In genomic region chr9:96900010-96900409, GRCh38 we compare ENCODE assay signal across 17 cellular contexts. TPM values are rescaled to one million over a fixed set of nuclear protein-coding genes. Genes with fewer than 3 reads are reported as not detected.
"Had no signal": no experiment of that assay in that cellular context is flagged by ENCODE, and none has a peak within 500 bp of the region (broad histone marks: within the 10 kb centered on the region; RNA-seq: fewer than 3 reads in every experiment).

No MANE protein-coding gene starts in this region.

RNA-seq across cellular contexts. Expression of gene NUTM2G, which starts 28.6 kb away (rescaled TPM):
- total RNA-seq: cerebellum, dermis blood vessel endothelial cell, esophagus mucosa, esophagus squamous epithelium, gastrocnemius medialis, glomerular endothelial cell, heart right ventricle, kidney epithelial cell, left cardiac atrium, left lung, left ventricle myocardium superior, lower leg skin, lower lobe of right lung, lung microvascular endothelial cell, mesenteric fat pad, mucosa of descending colon had no signal
- polyA plus RNA-seq: heart right ventricle, keratinocyte had no signal
